In the genomic region with DNA sequence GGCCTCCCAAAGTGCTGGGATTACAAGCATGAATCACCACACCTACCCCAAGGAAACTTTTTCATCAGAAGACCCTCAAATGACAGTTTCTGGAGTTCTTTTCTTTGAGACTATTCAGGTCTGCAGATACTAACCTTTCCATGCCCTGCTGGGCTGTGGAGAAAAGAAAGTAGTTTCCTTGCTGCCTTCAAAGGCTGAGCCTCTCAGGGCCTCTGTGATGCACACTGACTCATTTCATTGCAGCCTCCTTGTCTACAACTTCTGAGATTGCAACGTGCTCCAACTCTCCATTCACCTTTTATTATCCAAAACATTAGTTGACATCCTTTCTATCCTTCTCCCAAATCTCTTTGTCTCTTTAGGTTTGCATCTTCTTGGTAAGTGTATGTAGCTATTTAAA, we compare ENCODE assay signal across 1 cellular context.
TF ChIP-seq lines count a peak whose summit lies in the region.

No MANE protein-coding gene starts in this region.

TF ChIP-seq in H1, 55 proteins besides CTCF, POLR2A, EP300 and RAD21:
- TF ChIP-seq RNF2 (IDR thresholded peaks at IDR 0.05; ENCODE audit: borderline replicate concordance, low read depth, low read length, missing control alignments, poor library complexity, severe bottlenecking): no peak
- no peak for TF ChIP-seq TCF12 (IDR thresholded peaks at IDR 0.05; ENCODE audit: low read depth, low read length)
- no peak for TF ChIP-seq CTBP2 (IDR thresholded peaks at IDR 0.05; ENCODE audit: borderline replicate concordance, insufficient read depth, insufficient read length, low read length)
- no peak for TF ChIP-seq SRF (IDR thresholded peaks at IDR 0.05; ENCODE audit: low read depth, low read length)
- TF ChIP-seq KDM1A (IDR thresholded peaks at IDR 0.05; ENCODE audit: borderline replicate concordance, low read length): no peak
- TF ChIP-seq EGR1 (IDR thresholded peaks at IDR 0.05; ENCODE audit: borderline replicate concordance, low read depth, low read length): no peak
- TF ChIP-seq CEBPB (IDR thresholded peaks at IDR 0.05; ENCODE audit: low read depth, low read length): no peak
- TF ChIP-seq, protein P1, sequence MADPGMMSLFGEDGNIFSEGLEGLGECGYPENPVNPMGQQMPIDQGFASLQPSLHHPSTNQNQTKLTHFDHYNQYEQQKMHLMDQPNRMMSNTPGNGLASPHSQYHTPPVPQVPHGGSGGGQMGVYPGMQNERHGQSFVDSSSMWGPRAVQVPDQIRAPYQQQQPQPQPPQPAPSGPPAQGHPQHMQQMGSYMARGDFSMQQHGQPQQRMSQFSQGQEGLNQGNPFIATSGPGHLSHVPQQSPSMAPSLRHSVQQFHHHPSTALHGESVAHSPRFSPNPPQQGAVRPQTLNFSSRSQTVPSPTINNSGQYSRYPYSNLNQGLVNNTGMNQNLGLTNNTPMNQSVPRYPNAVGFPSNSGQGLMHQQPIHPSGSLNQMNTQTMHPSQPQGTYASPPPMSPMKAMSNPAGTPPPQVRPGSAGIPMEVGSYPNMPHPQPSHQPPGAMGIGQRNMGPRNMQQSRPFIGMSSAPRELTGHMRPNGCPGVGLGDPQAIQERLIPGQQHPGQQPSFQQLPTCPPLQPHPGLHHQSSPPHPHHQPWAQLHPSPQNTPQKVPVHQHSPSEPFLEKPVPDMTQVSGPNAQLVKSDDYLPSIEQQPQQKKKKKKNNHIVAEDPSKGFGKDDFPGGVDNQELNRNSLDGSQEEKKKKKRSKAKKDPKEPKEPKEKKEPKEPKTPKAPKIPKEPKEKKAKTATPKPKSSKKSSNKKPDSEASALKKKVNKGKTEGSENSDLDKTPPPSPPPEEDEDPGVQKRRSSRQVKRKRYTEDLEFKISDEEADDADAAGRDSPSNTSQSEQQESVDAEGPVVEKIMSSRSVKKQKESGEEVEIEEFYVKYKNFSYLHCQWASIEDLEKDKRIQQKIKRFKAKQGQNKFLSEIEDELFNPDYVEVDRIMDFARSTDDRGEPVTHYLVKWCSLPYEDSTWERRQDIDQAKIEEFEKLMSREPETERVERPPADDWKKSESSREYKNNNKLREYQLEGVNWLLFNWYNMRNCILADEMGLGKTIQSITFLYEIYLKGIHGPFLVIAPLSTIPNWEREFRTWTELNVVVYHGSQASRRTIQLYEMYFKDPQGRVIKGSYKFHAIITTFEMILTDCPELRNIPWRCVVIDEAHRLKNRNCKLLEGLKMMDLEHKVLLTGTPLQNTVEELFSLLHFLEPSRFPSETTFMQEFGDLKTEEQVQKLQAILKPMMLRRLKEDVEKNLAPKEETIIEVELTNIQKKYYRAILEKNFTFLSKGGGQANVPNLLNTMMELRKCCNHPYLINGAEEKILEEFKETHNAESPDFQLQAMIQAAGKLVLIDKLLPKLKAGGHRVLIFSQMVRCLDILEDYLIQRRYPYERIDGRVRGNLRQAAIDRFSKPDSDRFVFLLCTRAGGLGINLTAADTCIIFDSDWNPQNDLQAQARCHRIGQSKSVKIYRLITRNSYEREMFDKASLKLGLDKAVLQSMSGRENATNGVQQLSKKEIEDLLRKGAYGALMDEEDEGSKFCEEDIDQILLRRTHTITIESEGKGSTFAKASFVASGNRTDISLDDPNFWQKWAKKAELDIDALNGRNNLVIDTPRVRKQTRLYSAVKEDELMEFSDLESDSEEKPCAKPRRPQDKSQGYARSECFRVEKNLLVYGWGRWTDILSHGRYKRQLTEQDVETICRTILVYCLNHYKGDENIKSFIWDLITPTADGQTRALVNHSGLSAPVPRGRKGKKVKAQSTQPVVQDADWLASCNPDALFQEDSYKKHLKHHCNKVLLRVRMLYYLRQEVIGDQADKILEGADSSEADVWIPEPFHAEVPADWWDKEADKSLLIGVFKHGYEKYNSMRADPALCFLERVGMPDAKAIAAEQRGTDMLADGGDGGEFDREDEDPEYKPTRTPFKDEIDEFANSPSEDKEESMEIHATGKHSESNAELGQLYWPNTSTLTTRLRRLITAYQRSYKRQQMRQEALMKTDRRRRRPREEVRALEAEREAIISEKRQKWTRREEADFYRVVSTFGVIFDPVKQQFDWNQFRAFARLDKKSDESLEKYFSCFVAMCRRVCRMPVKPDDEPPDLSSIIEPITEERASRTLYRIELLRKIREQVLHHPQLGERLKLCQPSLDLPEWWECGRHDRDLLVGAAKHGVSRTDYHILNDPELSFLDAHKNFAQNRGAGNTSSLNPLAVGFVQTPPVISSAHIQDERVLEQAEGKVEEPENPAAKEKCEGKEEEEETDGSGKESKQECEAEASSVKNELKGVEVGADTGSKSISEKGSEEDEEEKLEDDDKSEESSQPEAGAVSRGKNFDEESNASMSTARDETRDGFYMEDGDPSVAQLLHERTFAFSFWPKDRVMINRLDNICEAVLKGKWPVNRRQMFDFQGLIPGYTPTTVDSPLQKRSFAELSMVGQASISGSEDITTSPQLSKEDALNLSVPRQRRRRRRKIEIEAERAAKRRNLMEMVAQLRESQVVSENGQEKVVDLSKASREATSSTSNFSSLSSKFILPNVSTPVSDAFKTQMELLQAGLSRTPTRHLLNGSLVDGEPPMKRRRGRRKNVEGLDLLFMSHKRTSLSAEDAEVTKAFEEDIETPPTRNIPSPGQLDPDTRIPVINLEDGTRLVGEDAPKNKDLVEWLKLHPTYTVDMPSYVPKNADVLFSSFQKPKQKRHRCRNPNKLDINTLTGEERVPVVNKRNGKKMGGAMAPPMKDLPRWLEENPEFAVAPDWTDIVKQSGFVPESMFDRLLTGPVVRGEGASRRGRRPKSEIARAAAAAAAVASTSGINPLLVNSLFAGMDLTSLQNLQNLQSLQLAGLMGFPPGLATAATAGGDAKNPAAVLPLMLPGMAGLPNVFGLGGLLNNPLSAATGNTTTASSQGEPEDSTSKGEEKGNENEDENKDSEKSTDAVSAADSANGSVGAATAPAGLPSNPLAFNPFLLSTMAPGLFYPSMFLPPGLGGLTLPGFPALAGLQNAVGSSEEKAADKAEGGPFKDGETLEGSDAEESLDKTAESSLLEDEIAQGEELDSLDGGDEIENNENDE (IDR thresholded peaks at IDR 0.05; ENCODE audit: insufficient replicate concordance, low read length): no peak
- TF ChIP-seq GTF2F1 (IDR thresholded peaks at IDR 0.05; ENCODE audit: borderline replicate concordance, low read depth, low read length): no peak
- TF ChIP-seq, protein P2, sequence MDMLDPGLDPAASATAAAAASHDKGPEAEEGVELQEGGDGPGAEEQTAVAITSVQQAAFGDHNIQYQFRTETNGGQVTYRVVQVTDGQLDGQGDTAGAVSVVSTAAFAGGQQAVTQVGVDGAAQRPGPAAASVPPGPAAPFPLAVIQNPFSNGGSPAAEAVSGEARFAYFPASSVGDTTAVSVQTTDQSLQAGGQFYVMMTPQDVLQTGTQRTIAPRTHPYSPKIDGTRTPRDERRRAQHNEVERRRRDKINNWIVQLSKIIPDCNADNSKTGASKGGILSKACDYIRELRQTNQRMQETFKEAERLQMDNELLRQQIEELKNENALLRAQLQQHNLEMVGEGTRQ (IDR thresholded peaks at IDR 0.05; ENCODE audit: low read length): no peak
- TF ChIP-seq, protein P3, sequence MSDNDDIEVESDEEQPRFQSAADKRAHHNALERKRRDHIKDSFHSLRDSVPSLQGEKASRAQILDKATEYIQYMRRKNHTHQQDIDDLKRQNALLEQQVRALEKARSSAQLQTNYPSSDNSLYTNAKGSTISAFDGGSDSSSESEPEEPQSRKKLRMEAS (IDR thresholded peaks at IDR 0.05): no peak
- TF ChIP-seq ZNF274 (IDR thresholded peaks at IDR 0.05; ENCODE audit: borderline replicate concordance, extremely low read depth, low read length): no peak
- TF ChIP-seq ASH2L (IDR thresholded peaks at IDR 0.05; ENCODE audit: low read length): no peak
- no peak for TF ChIP-seq JUN (IDR thresholded peaks at IDR 0.05; ENCODE audit: low read depth, low read length)
- no peak for TF ChIP-seq HDAC2 (IDR thresholded peaks at IDR 0.05; ENCODE audit: borderline replicate concordance in 1 of 2, low read depth in 2 of 2, low read length in 2 of 2)
- TF ChIP-seq, protein P4, sequence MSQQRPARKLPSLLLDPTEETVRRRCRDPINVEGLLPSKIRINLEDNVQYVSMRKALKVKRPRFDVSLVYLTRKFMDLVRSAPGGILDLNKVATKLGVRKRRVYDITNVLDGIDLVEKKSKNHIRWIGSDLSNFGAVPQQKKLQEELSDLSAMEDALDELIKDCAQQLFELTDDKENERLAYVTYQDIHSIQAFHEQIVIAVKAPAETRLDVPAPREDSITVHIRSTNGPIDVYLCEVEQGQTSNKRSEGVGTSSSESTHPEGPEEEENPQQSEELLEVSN (IDR thresholded peaks at IDR 0.05): no peak
- no peak for TF ChIP-seq CBX8 (IDR thresholded peaks at IDR 0.05; ENCODE audit: borderline replicate concordance, low read depth, low read length)
- TF ChIP-seq POLR2AphosphoS5 (IDR thresholded peaks at IDR 0.05; ENCODE audit: low read depth, low read length): no peak
- no peak for TF ChIP-seq TAF1 (IDR thresholded peaks at IDR 0.05; ENCODE audit: low read depth, low read length)
